Comparison of ENCODE assay signal across 12 cellular contexts in the genomic region with DNA sequence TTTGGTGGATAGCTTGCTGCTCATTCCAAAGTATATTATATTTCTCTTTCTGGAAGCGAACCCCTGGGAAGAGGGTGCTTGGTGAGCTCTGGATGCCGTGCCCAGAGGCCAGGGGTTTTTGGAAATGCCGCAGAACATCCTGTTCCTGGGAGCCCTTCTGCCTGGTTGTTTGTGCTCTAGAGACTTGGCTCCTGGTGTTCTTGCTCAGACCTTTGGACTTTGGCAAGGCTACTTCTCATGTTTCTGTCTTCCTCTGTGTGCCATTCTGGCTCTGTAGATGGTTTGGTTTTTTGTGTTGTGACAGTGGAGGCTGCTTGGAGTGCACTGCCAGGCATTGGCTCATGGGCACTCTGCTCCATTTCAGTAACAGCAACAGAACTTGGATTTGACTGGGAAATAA.
DNase-seq lines count a peak whose midpoint lies in the region; ATAC-seq and TF ChIP-seq lines count a peak whose summit lies in the region.
"Had no signal": no experiment of that assay in that cellular context is flagged by ENCODE, and none has a peak within 500 bp of the region (broad histone marks: within the 10 kb centered on the region; RNA-seq: fewer than 3 reads in every experiment).

No MANE protein-coding gene starts in this region.

- H2BK5ac ChIP-seq in mesendoderm (ENCODE audit: low read length): no peak overlapping the region

- CTCF ChIA-PET in RWPE1 (lab: Yijun Ruan, JAX): no interaction called here

- no peak overlapping the region for H2BK120ac ChIP-seq in mesendoderm (ENCODE audit: low read depth, low read length)

- no peaks in the 10 kb centered on the region for H3K27me3 ChIP-seq in adipocyte (replicated peaks; ENCODE audit: control insufficient read depth, insufficient read depth, low read length)
- H3K27me3 ChIP-seq in mesendoderm (ENCODE audit: insufficient read depth, low read length, poor library complexity): no peaks in the 10 kb centered on the region

- H3K4me3 ChIP-seq in adipocyte (ENCODE audit: low read length) (no peak overlapping the region), mesendoderm (ENCODE audit: low read length) (no peak overlapping the region)

- WGBS in mesendoderm (ENCODE audit: extremely low coverage, insufficient coverage, low lambda C conversion rate): no CpG with 5 or more reads among the region's 3 CpGs

- H3K56ac ChIP-seq in mesendoderm (ENCODE audit: low read length): no peak overlapping the region

- H3K4me2 ChIP-seq in mesendoderm (ENCODE audit: low read length): no peak overlapping the region

- H3K79me1 ChIP-seq in mesendoderm (ENCODE audit: low read length): no peaks in the 10 kb centered on the region

- H3K9ac ChIP-seq in adipocyte (ENCODE audit: low read length) (peak overlapping the region; percentile 83), mesendoderm (ENCODE audit: low read length) (no peak overlapping the region)

- POLR2A ChIA-PET in RWPE1 (lab: Yijun Ruan, JAX; ENCODE audit: low non-redundant PET): no interaction called here

- no peak overlapping the region for H3K27ac ChIP-seq in RWPE1
- H3K27ac ChIP-seq in mesendoderm (ENCODE audit: low read depth, low read length): no peak overlapping the region

- H3K79me2 ChIP-seq in mesendoderm (ENCODE audit: control insufficient read depth, insufficient read depth, low read length): no peaks in the 10 kb centered on the region

- no peaks in the 10 kb centered on the region for H3K9me3 ChIP-seq in adipocyte (ENCODE audit: control insufficient read depth, low read length)

- no peak overlapping the region for H4K5ac ChIP-seq in mesendoderm (ENCODE audit: low read length)

- H3K4ac ChIP-seq in mesendoderm (ENCODE audit: low read depth, low read length): no peak overlapping the region

- no peak overlapping the region for H3K23ac ChIP-seq in mesendoderm (ENCODE audit: low read length)

- H2BK15ac ChIP-seq in mesendoderm (replicated peaks; ENCODE audit: low read depth): no peak overlapping the region

- TF ChIP-seq CTCF in omental fat pad (IDR thresholded peaks at IDR 0.05) (no peak), RWPE1 (conservative IDR thresholded peaks at IDR 0.05; ENCODE audit: low read depth) (no peak)

- peak; percentile 27 for ATAC-seq in omental fat pad (ENCODE audit: low FRiP score)
- ATAC-seq: activated T-helper 17 cell treated with anti-CD3 and anti-CD28 coated beads, Interleukin-2, amount 50 U/mL, for 72 hours; stimulated activated naive CD8-positive, alpha-beta T cell treated with anti-CD3 and anti-CD28 coated beads, Interleukin-15, amount 100 ng/mL, for 72 hours had no signal

- H3K36me3 ChIP-seq in adipocyte (ENCODE audit: control insufficient read depth, insufficient read depth, low read length, severe bottlenecking) (no peaks in the 10 kb centered on the region), mesendoderm (ENCODE audit: control insufficient read depth, insufficient read depth, low read length) (no peaks in the 10 kb centered on the region)

- DNase-seq in adipocyte (ENCODE audit: low read depth): peak; percentile 45
- peak; percentile 41 for DNase-seq in globus pallidus (ENCODE audit: low spot score)
- no peak for DNase-seq in omental fat pad (ENCODE audit: low spot score)
- no peak for DNase-seq in RWPE1 (ENCODE audit: low spot score)
- no peak for DNase-seq in mesendoderm
- no peak for DNase-seq in EL
- no peak for DNase-seq in H4 (ENCODE audit: low spot score)
- DNase-seq: HCEC 1CT; NCI-H146; NCI-H774; stimulated activated naive CD8-positive, alpha-beta T cell treated with anti-CD3 and anti-CD28 coated beads, Interleukin-15, amount 100 ng/mL, for 72 hours had no signal

- H4K8ac ChIP-seq in mesendoderm (ENCODE audit: low read depth, low read length): no peak overlapping the region

- H2AK5ac ChIP-seq in mesendoderm (ENCODE audit: low read length): no peak overlapping the region

- H3K4me1 ChIP-seq in adipocyte (ENCODE audit: control insufficient read depth, insufficient read depth, low read length) (peaks cover 84% of the 10 kb centered on the region), mesendoderm (ENCODE audit: control insufficient read depth, low read depth, low read length) (no peaks in the 10 kb centered on the region)

- H3K18ac ChIP-seq in mesendoderm (ENCODE audit: low read length): no peak overlapping the region

Comparison
In these comparisons a context has a peak if more than half of its experiments do, and no peak if none do; other contexts are left out.
1. DNase-seq: peak in adipocyte (single experiment) and globus pallidus (single experiment); none in omental fat pad (single experiment), RWPE1 (single experiment), mesendoderm (single experiment), EL (single experiment) and H4 (single experiment).